Comparison of ENCODE assay signal across 8 cellular contexts in genomic region chr22:50507991-50508884, GRCh38. TPM values are rescaled to one million over a fixed set of nuclear protein-coding genes. Genes with fewer than 3 reads are reported as not detected.
DNase-seq lines count a peak whose midpoint lies in the region; ATAC-seq and TF ChIP-seq lines count a peak whose summit lies in the region.

Gene NCAPH2 (plus strand): TSS chr22:50508224. CDS start chr22:50508338, 114 bp downstream.

- POLR2A ChIA-PET in HEK293T (lab: Yijun Ruan, JAX), result interaction anchor here (0.6 to 7.4 kb wide), 38 partner anchors 9 to 257 kb away, joined by 3 to 193 read pairs (median 4); partner anchors contain the start of genes ADM2, CHKB, CPT1B and HDAC10

- peak; percentile 31 for TF ChIP-seq POLR2A in testis (IDR thresholded peaks at IDR 0.05)

- no peak for TF ChIP-seq CTCF in omental fat pad (IDR thresholded peaks at IDR 0.05)
- peak in 1 of 3 experiments; percentile 7 for TF ChIP-seq CTCF in testis (IDR thresholded peaks at IDR 0.05)

- peak; percentile 75 for ATAC-seq in SK-N-SH treated with all-trans-retinoic acid at 6 μM for 48 hours
- ATAC-seq in omental fat pad (ENCODE audit: low FRiP score), result peak; percentile 79

- no peaks in the 10 kb centered on the region for H3K9me3 Mint-ChIP-seq in activated naive CD8-positive, alpha-beta T cell (ENCODE audit: low read depth)

- no peaks in the 10 kb centered on the region for H3K27me3 Mint-ChIP-seq in activated naive CD8-positive, alpha-beta T cell

- H3K27ac ChIP-seq in testis, result peak within 1 kb of the TSS; percentile 72 to 91

- H3K36me3 ChIP-seq in testis (ENCODE audit: low read depth, missing control alignments), result no peaks in the 10 kb centered on the region

- peak within 1 kb of the TSS; percentile 96 for H3K27ac Mint-ChIP-seq in activated naive CD8-positive, alpha-beta T cell

- WGBS in testis, 2 donors, result 1% methylated on average over 18 to 36 of the region's 76 CpGs

- peak within 1 kb of the TSS; percentile 81 to 94 for H3K4me3 ChIP-seq in testis

- H3K4me3 Mint-ChIP-seq in activated naive CD8-positive, alpha-beta T cell, result peak within 1 kb of the TSS; percentile 93

- peaks cover 9% of the 10 kb centered on the region for H3K4me1 ChIP-seq in testis

- H3K27me3 ChIP-seq in testis, result no peaks in the 10 kb centered on the region

- intact Hi-C loops in head of caudate nucleus (cut with DNase I), result loop anchor here (2.0 to 10.0 kb wide), 3 partner anchors 17 to 263 kb away; partner anchors contain the start of genes SBF1, SCO2 and TUBGCP6
- intact Hi-C loops in testis (cut with DNase I; ENCODE audit: low total_unique reads), result no loop called here

- DNase-seq in GM04504 (ENCODE audit: low read depth) (peak; percentile 92), HEK293T (ENCODE audit: extremely low spot score) (peak; percentile 100), MV-4-11 (lab: John Stamatoyannopoulos, UW) (peak; percentile 91), head of caudate nucleus (peak in 38 of 42 donors; percentile 92 to 99 (median 97)), omental fat pad (ENCODE audit: low spot score) (peak; percentile 89), testis (peak; percentile 96)

- peaks cover 12% of the 10 kb centered on the region for H3K4me1 Mint-ChIP-seq in activated naive CD8-positive, alpha-beta T cell (ENCODE audit: low read depth)

- CTCF ChIA-PET in HEK293T (lab: Yijun Ruan, JAX), result interaction anchor here (0.7 to 2.0 kb wide), 4 partner anchors 10 to 35 kb away, joined by 4 to 11 read pairs (median 5); partner anchors contain the start of gene SCO2

- no peaks in the 10 kb centered on the region for H3K36me3 Mint-ChIP-seq in activated naive CD8-positive, alpha-beta T cell

- no peaks in the 10 kb centered on the region for H3K9me3 ChIP-seq in testis

TF ChIP-seq in HEK293T, 16 proteins besides CTCF, POLR2A, EP300 and RAD21:
- TF ChIP-seq PKNOX1 (IDR thresholded peaks at IDR 0.05), result peak; percentile 89
- TF ChIP-seq L3MBTL2 (conservative IDR thresholded peaks at IDR 0.05), result peak; percentile 66
- TF ChIP-seq CTBP1 (IDR thresholded peaks at IDR 0.05; ENCODE audit: borderline replicate concordance), result no peak
- TF ChIP-seq BHLHE40 (IDR thresholded peaks at IDR 0.05; ENCODE audit: borderline replicate concordance), result no peak
- no peak for TF ChIP-seq LEF1 (IDR thresholded peaks at IDR 0.05; ENCODE audit: borderline replicate concordance)
- no peak for TF ChIP-seq ZNF384 (IDR thresholded peaks at IDR 0.05)

TF ChIP-seq in SK-N-SH treated with all-trans-retinoic acid at 6 μM for 48 hours, 23 proteins besides CTCF, POLR2A, EP300 and RAD21:
- TF ChIP-seq CSRNP3 (CRISPR knock-in tag; IDR thresholded peaks at IDR 0.05), result no peak
- TF ChIP-seq ZNF565 (CRISPR knock-in tag; conservative IDR thresholded peaks at IDR 0.05; ENCODE audit: low read depth), result no peak
- TF ChIP-seq ZNF8 (CRISPR knock-in tag; IDR thresholded peaks at IDR 0.05), result no peak
- no peak for TF ChIP-seq ISL1 (CRISPR knock-in tag; IDR thresholded peaks at IDR 0.05)
- TF ChIP-seq ARNTL (CRISPR knock-in tag; IDR thresholded peaks at IDR 0.05; ENCODE audit: borderline replicate concordance, low read depth), result no peak
- no peak for TF ChIP-seq SNAI2 (CRISPR knock-in tag; IDR thresholded peaks at IDR 0.05)
- no peak for TF ChIP-seq TSHZ2 (CRISPR knock-in tag; IDR thresholded peaks at IDR 0.05)
- no peak for TF ChIP-seq ZFP30 (CRISPR knock-in tag; IDR thresholded peaks at IDR 0.05)
- TF ChIP-seq PPARA (CRISPR knock-in tag; IDR thresholded peaks at IDR 0.05; ENCODE audit: borderline replicate concordance), result no peak
- no peak for TF ChIP-seq BACH2 (CRISPR knock-in tag; IDR thresholded peaks at IDR 0.05; ENCODE audit: borderline replicate concordance)

RNA-seq across cellular contexts. Expression of gene NCAPH2, which starts in this region (rescaled TPM):
- total RNA-seq in omental fat pad (10 to 100 TPM; 27.7 to 48.2 (median 29.5) TPM), testis (10 to 100 TPM; 88.5 to 89.2 TPM)
- polyA plus RNA-seq in testis (ENCODE audit: insufficient read depth, low read depth, low replicate concordance), result 67.4 TPM

Comparison
In these comparisons a context has a peak if more than half of its experiments do, and no peak if none do; other contexts are left out.
1. Peak in every context shown above with its lines: DNase-seq, ATAC-seq, H3K4me3 ChIP-seq and H3K27ac ChIP-seq.